8 cellular contexts compared by ENCODE assay signal in genomic region chrX:139702658-139703057, GRCh38. TPM values are rescaled to one million over a fixed set of nuclear protein-coding genes. Genes with fewer than 3 reads are reported as not detected.
"Had no signal": no experiment of that assay in that cellular context is flagged by ENCODE, and none has a peak within 500 bp of the region (broad histone marks: within the 10 kb centered on the region; RNA-seq: fewer than 3 reads in every experiment).

No MANE protein-coding gene starts in this region.

- H3K4me3 Mint-ChIP-seq: IgD-negative memory B cell had no signal

- H3K4me3 ChIP-seq: K562 had no signal

- H3K27ac ChIP-seq: HL-60 had no signal

- DNase-seq: IMR-90, KBM-7 had no signal

- FAIRE-seq: HepG2, HTR-8/SVneo, K562 had no signal

- ATAC-seq: HepG2, K562 had no signal

RNA-seq across cellular contexts. Expression of gene MCF2, which starts 5.3 kb away (rescaled TPM):
- total RNA-seq: HepG2, HT-29, IMR-90 had no signal
- polyA plus RNA-seq: IgD-negative memory B cell had no signal
